ENCODE assay signal across 17 cellular contexts in the genomic region with DNA sequence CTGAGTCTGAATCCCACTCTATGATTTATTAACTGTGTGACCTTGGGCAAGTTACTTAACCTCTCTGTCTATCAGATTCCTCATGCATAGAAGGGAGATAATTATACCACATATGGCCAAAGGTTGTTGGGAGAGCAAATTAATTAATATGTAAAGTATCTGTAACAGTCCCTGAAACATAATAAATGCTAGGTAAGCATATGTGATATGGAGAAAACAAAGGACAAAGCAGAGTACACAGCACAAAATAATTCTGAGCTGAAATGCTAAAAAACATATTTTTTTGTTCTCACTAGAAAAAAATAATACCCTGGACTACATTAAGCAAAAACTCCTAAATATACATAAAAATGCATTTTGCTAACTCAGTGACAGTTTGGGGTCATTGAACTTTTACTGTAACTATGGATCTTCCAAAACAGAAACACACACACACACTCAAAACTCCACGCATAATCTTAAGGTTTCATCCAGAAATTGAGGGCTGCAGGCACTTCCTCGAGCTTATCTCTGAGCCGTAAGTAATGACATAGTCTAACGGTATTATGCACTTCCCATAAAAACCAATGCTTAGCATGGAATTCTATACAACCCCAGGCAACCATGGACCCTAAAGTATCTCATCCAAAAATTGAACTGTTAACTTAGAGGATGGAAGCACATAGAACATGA.
DNase-seq lines count a peak whose midpoint lies in the region; ATAC-seq, FAIRE-seq and TF ChIP-seq lines count a peak whose summit lies in the region.
"Had no signal": no experiment of that assay in that cellular context is flagged by ENCODE, and none has a peak within 500 bp of the region (broad histone marks: within the 10 kb centered on the region; RNA-seq: fewer than 3 reads in every experiment).

No MANE protein-coding gene starts in this region.

- no peak for ATAC-seq in IMR-90 (ENCODE audit: low read depth)
- no peak for ATAC-seq in naive thymus-derived CD4-positive, alpha-beta T cell

- no peak overlapping the region; the same call in 1 of the 2 replicates for H3K18ac ChIP-seq in IMR-90 (ENCODE audit: low read depth, low read length)
- H3K18ac ChIP-seq in mesenchymal stem cell (ENCODE audit: low read depth in 1 of 2, low read length in 2 of 2) = no peak overlapping the region

- no peak overlapping the region for H2AK9ac ChIP-seq in IMR-90 (replicated peaks; ENCODE audit: low read depth, low read length, poor library complexity)

- POLR2A ChIA-PET in IMR-90 (lab: Charles Lee; ENCODE audit: unreplicated experiment) = no interaction called here
- POLR2A ChIA-PET in naive thymus-derived CD4-positive, alpha-beta T cell (lab: Charles Lee) = no interaction called here

- H3K4me3 ChIP-seq in IMR-90 (ENCODE audit: insufficient read depth, low read depth, low read length) (no peak overlapping the region), choroid plexus epithelial cell (ENCODE audit: low read depth, low read length) (no peak overlapping the region), mesenchymal stem cell (ENCODE audit: insufficient read depth in 1 of 2, low read depth in 1 of 2, low read length in 2 of 2) (no peak overlapping the region), testis (no peak overlapping the region)
- H3K4me3 ChIP-seq in naive thymus-derived CD4-positive, alpha-beta T cell (ENCODE audit: low read length) = no peak overlapping the region
- H3K4me3 ChIP-seq: SJCRH30 had no signal

- dilution Hi-C loops in IMR-90 (cut with HindIII; ENCODE audit: low sequenced_read_pairs, unreplicated experiment) = no loop called here

- H3K27me3 Mint-ChIP-seq in naive thymus-derived CD4-positive, alpha-beta T cell = peaks cover 0 to 10% (median 0%) of the 10 kb centered on the region in 5 donors

- H3K4ac ChIP-seq in IMR-90 (ENCODE audit: low read depth, low read length) (0 out of 2 replicates have a peak overlapping the region, but pooled peaks have one; percentile 22), mesenchymal stem cell (ENCODE audit: low read depth in 1 of 2, low read length in 2 of 2) (no peak overlapping the region)

- FAIRE-seq in RCC 7860 (lab: Jason Lieb, UNC) = no peak
- FAIRE-seq: H54 had no signal

- H3K27ac Mint-ChIP-seq in naive thymus-derived CD4-positive, alpha-beta T cell = no peak overlapping the region

- in situ Hi-C loops in IMR-90 (cut with MboI; ENCODE audit: low sequenced_read_pairs) = no loop called here

- H3K36me3 Mint-ChIP-seq in naive thymus-derived CD4-positive, alpha-beta T cell = no peaks in the 10 kb centered on the region

- no peak overlapping the region for H2AFZ ChIP-seq in IMR-90 (replicated peaks; ENCODE audit: low read length, poor library complexity)
- no peak overlapping the region for H2AFZ ChIP-seq in mesenchymal stem cell (ENCODE audit: low read depth, low read length)

- no peak overlapping the region for H2BK12ac ChIP-seq in mesenchymal stem cell (ENCODE audit: low read length in 2 of 2)

- intact Hi-C loops in IMR-90 (cut with micrococcal nuclease) (no loop called here), testis (cut with DNase I; ENCODE audit: low total_unique reads) (no loop called here)
- intact Hi-C loops in naive thymus-derived CD4-positive, alpha-beta T cell (cut with micrococcal nuclease) = no loop called here

- H3K79me1 ChIP-seq in IMR-90 (ENCODE audit: low read depth in 1 of 2, low read length in 2 of 2) = no peaks in the 10 kb centered on the region
- no peaks in the 10 kb centered on the region for H3K79me1 ChIP-seq in mesenchymal stem cell (replicated peaks; ENCODE audit: low read length, poor library complexity, severe bottlenecking)

- H3K4me2 ChIP-seq in IMR-90 (ENCODE audit: low read depth, low read length) (no peak overlapping the region), mesenchymal stem cell (ENCODE audit: low read length, poor library complexity, severe bottlenecking) (no peak overlapping the region)

- H3K14ac ChIP-seq in IMR-90 (replicated peaks; ENCODE audit: low read depth, low read length) = peak overlapping the region; percentile 52; the same call in 1 of the 2 replicates
- H3K14ac ChIP-seq in mesenchymal stem cell (ENCODE audit: low read length in 2 of 2) = no peak overlapping the region

- H3K9me3 Mint-ChIP-seq in naive thymus-derived CD4-positive, alpha-beta T cell = peaks cover 0 to 4% (median 1%) of the 10 kb centered on the region in 11 donors

- no peak overlapping the region for H3K4me3 Mint-ChIP-seq in naive thymus-derived CD4-positive, alpha-beta T cell

- H3K27me3 ChIP-seq in IMR-90 (ENCODE audit: control insufficient read depth, insufficient read depth, low read length) (no peaks in the 10 kb centered on the region), mesenchymal stem cell (ENCODE audit: control insufficient read depth in 1 of 2, insufficient read depth in 1 of 2, low read length in 2 of 2) (no peaks in the 10 kb centered on the region), testis (no peaks in the 10 kb centered on the region)
- no peaks in the 10 kb centered on the region for H3K27me3 ChIP-seq in naive thymus-derived CD4-positive, alpha-beta T cell (ENCODE audit: control insufficient read depth in 2 of 2, insufficient read depth in 2 of 2, low read length in 2 of 2)
- H3K27me3 ChIP-seq: BE2C, SJCRH30 had no signal

- no peaks in the 10 kb centered on the region for H3K36me3 ChIP-seq in IMR-90 (ENCODE audit: control insufficient read depth, insufficient read depth, low read length)
- H3K36me3 ChIP-seq in mesenchymal stem cell (ENCODE audit: control insufficient read depth in 1 of 2, insufficient read depth in 2 of 2, low read depth in 1 of 2, low read length in 2 of 2) = no peaks in the 10 kb centered on the region
- no peaks in the 10 kb centered on the region for H3K36me3 ChIP-seq in naive thymus-derived CD4-positive, alpha-beta T cell (ENCODE audit: control insufficient read depth in 2 of 3, insufficient read depth in 3 of 3, low read length in 3 of 3)
- H3K36me3 ChIP-seq in testis (ENCODE audit: low read depth, missing control alignments) = no peaks in the 10 kb centered on the region
- H3K36me3 ChIP-seq: BE2C, SJCRH30 had no signal

- no peak overlapping the region for H3K27ac ChIP-seq in IMR-90 (ENCODE audit: insufficient read depth, low read length)
- no peak overlapping the region for H3K27ac ChIP-seq in mesenchymal stem cell (ENCODE audit: low read length, poor library complexity, severe bottlenecking)
- H3K27ac ChIP-seq in naive thymus-derived CD4-positive, alpha-beta T cell (ENCODE audit: low read depth, low read length) = no peak overlapping the region
- H3K27ac ChIP-seq in testis = no peak overlapping the region
- H3K27ac ChIP-seq: SJCRH30 had no signal

- no peak overlapping the region for H4K5ac ChIP-seq in IMR-90 (ENCODE audit: low read depth, low read length)

- CTCF ChIA-PET in IMR-90 (lab: Yijun Ruan, JAX) = no interaction called here
- CTCF ChIA-PET in naive thymus-derived CD4-positive, alpha-beta T cell (lab: Charles Lee) = no interaction called here

- no peak for DNase-seq in IMR-90
- DNase-seq in RPMI7951 (ENCODE audit: low read depth) = peak; percentile 54
- DNase-seq in choroid plexus epithelial cell (ENCODE audit: low read depth) = peak; percentile 16
- DNase-seq in mesenchymal stem cell = peak; percentile 45
- DNase-seq in naive thymus-derived CD4-positive, alpha-beta T cell = no peak
- no peak for DNase-seq in testis
- DNase-seq in RCC 7860 (ENCODE audit: low spot score) = no peak
- DNase-seq: BE2C, EL, NCI-H1105, NCI-H146, NCI-H2029, NCI-H2227 treated with DMSO at 0.1 percent for 48 hours, NCI-H510A treated with DMSO at 0.1 percent for 48 hours, NCI-H748 treated with DMSO at 0.1 percent for 48 hours, SJCRH30 had no signal

- H4K91ac ChIP-seq in IMR-90 (ENCODE audit: insufficient read depth, low read depth, low read length) = no peak overlapping the region
- H4K91ac ChIP-seq in mesenchymal stem cell (ENCODE audit: low read length) = no peak overlapping the region

- H2BK120ac ChIP-seq in IMR-90 (ENCODE audit: low read depth, low read length) (peak overlapping the region; percentile 41; the same call in 1 of the 2 replicates), mesenchymal stem cell (ENCODE audit: low read depth, low read length) (no peak overlapping the region)

- H3K56ac ChIP-seq in IMR-90 (ENCODE audit: extremely low read depth, insufficient read depth, low read length) = no peak overlapping the region

- H4K20me1 ChIP-seq in IMR-90 (ENCODE audit: insufficient read depth, low read length) = no peaks in the 10 kb centered on the region

- no peaks in the 10 kb centered on the region for H3K4me1 Mint-ChIP-seq in naive thymus-derived CD4-positive, alpha-beta T cell

- no peak overlapping the region for H2AK5ac ChIP-seq in IMR-90 (ENCODE audit: low read depth, low read length)
- H2AK5ac ChIP-seq in mesenchymal stem cell (ENCODE audit: low read length, severe bottlenecking) = no peak overlapping the region

- TF ChIP-seq RAD21 in IMR-90 (IDR thresholded peaks at IDR 0.05; ENCODE audit: low read length) = no peak

- H3K9me3 ChIP-seq in IMR-90 (ENCODE audit: control insufficient read depth, insufficient read depth, low read length) (no peaks in the 10 kb centered on the region), mesenchymal stem cell (ENCODE audit: control insufficient read depth, low read length) (no peaks in the 10 kb centered on the region), testis (no peaks in the 10 kb centered on the region)
- H3K9me3 ChIP-seq in naive thymus-derived CD4-positive, alpha-beta T cell (ENCODE audit: control insufficient read depth in 2 of 3, low read length in 3 of 3) = no peaks in the 10 kb centered on the region
- H3K9me3 ChIP-seq: BE2C, SJCRH30 had no signal

- peak overlapping the region; percentile 62; the same call in 2 of the 3 replicates for H2BK15ac ChIP-seq in IMR-90 (ENCODE audit: low read depth, low read length)
- no peak overlapping the region for H2BK15ac ChIP-seq in mesenchymal stem cell (ENCODE audit: low read depth, poor library complexity, severe bottlenecking)

- BruUV-seq in IMR-90 (replicated peaks; lab: Mats Ljungman, UMichigan) = no TSS peak

- H3K23ac ChIP-seq in IMR-90 (ENCODE audit: low read depth, low read length) (no peak overlapping the region), mesenchymal stem cell (ENCODE audit: low read length in 2 of 2) (no peak overlapping the region)

- H3K9ac ChIP-seq in IMR-90 (ENCODE audit: low read depth, low read length) (no peak overlapping the region), mesenchymal stem cell (ENCODE audit: low read length) (no peak overlapping the region)

- no peak overlapping the region for H2BK5ac ChIP-seq in IMR-90 (ENCODE audit: low read depth, low read length, poor library complexity, severe bottlenecking)
- H2BK5ac ChIP-seq in mesenchymal stem cell (ENCODE audit: low read depth, low read length, poor library complexity, severe bottlenecking) = no peak overlapping the region

- peak overlapping the region; percentile 45 for H2BK20ac ChIP-seq in IMR-90 (ENCODE audit: low read depth, low read length)

- peaks cover 2% of the 10 kb centered on the region; the same call in 1 of the 2 replicates for H3K4me1 ChIP-seq in IMR-90 (ENCODE audit: control insufficient read depth, insufficient read depth, low read length)
- no peaks in the 10 kb centered on the region for H3K4me1 ChIP-seq in mesenchymal stem cell (ENCODE audit: control insufficient read depth, insufficient read depth, low read depth, low read length)
- H3K4me1 ChIP-seq in naive thymus-derived CD4-positive, alpha-beta T cell (ENCODE audit: control insufficient read depth in 2 of 2, insufficient read depth in 2 of 2, low read length in 2 of 2) = no peaks in the 10 kb centered on the region
- H3K4me1 ChIP-seq in testis = no peaks in the 10 kb centered on the region
- H3K4me1 ChIP-seq: BE2C, SJCRH30 had no signal

- TF ChIP-seq POLR2A in IMR-90 (IDR thresholded peaks at IDR 0.05; ENCODE audit: low read depth, low read length) = no peak
- no peak for TF ChIP-seq POLR2A in testis (IDR thresholded peaks at IDR 0.05)

- no peaks in the 10 kb centered on the region for H3K9me1 ChIP-seq in IMR-90 (ENCODE audit: insufficient read depth, low read length)

- no peak for TF ChIP-seq CTCF in IMR-90 (conservative IDR thresholded peaks at IDR 0.05; ENCODE audit: low read depth, low read length)
- no peak for TF ChIP-seq CTCF in choroid plexus epithelial cell (conservative IDR thresholded peaks at IDR 0.05; ENCODE audit: low read depth, low read length)
- TF ChIP-seq CTCF in testis (IDR thresholded peaks at IDR 0.05) = no peak

- WGBS in IMR-90 (ENCODE audit: extremely low coverage in 2 of 2, insufficient read length in 1 of 2), 2 experiments = no CpG with 5 or more reads among the region's 4 CpGs
- 63% methylated on average over 4 of the region's 4 CpGs for WGBS in mesenchymal stem cell
- 45 to 48% methylated on average over 4 of the region's 4 CpGs for WGBS in testis, 2 donors

- H4K8ac ChIP-seq in IMR-90 (ENCODE audit: low read depth in 2 of 2, low read length in 2 of 2) = peak overlapping the region in 1 of 2 experiments; percentile 21; a peak in 1 of 4 replicates
- H4K8ac ChIP-seq in mesenchymal stem cell (ENCODE audit: low read length) = no peak overlapping the region

Comparison
In these comparisons a context has a peak if more than half of its experiments do, and no peak if none do; other contexts are left out.
1. DNase-seq: peak in RPMI7951 (single experiment), choroid plexus epithelial cell (single experiment) and mesenchymal stem cell (single experiment); none in IMR-90 (single experiment), naive thymus-derived CD4-positive, alpha-beta T cell (0 of 9), testis (single experiment) and RCC 7860 (single experiment).